Comparison of ENCODE assay signal across 8 cellular contexts in the genomic region with DNA sequence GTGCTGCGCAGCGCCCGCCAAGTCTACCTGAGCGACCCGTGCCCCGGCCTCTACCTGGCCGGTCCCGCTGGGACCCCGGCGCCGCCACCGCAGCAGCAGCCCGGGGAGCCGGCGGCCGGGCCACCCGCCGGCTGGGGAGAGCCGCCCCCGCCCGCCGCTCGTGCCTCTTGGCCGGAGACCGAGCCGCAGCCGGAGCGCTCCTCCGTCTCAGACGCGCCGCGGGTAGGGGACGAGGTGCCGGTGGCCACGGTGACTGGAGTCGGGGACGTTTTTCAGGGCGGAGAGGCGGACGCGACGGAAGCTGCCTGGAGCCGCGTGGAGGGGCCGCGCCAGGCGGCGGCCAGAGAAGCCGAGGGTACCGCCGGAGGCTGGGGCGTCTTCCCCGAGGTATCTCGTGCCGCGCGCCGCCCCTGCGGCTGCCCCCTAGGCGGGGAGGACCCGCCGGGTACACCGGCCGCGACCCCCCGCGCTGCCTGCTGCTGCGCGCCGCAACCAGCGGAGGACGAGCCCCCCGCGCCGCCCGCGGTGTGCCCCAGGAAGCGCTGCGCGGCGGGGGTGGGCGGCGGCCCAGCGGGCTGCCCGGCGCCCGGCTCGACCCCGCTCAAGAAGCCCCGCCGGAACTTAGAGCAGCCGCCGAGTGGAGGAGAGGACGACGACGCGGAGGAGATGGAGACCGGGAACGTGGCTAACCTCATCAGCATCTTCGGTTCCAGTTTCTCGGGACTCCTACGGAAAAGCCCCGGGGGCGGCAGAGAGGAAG. TPM values are rescaled to one million over a fixed set of nuclear protein-coding genes. Genes with fewer than 3 reads are reported as not detected.
DNase-seq lines count a peak whose midpoint lies in the region; ATAC-seq and TF ChIP-seq lines count a peak whose summit lies in the region.

No MANE protein-coding gene starts in this region.

- H3K27ac Mint-ChIP-seq in activated T-helper 1 cell treated with anti-CD3 and anti-CD28 coated beads, Interleukin-12 subunit alpha, Interleukin-12 subunit beta, Interleukin-2, Interleukin-4 antibody, amounts not matched to agents 30 ng/mL and 10 ng/mL and 1 ng/mL, durations not matched to agents 14 hours and 24 hours and 36 hours = peak overlapping the region; percentile 97

- ATAC-seq in GM21515 (IDR thresholded peaks at IDR 0.05; ENCODE audit: unreplicated experiment) (peak; percentile 6), HG02938 (IDR thresholded peaks at IDR 0.05; ENCODE audit: unreplicated experiment) (no peak)

- peaks cover 57% of the 10 kb centered on the region for H3K4me1 Mint-ChIP-seq in activated T-helper 1 cell treated with anti-CD3 and anti-CD28 coated beads, Interleukin-12 subunit alpha, Interleukin-12 subunit beta, Interleukin-2, Interleukin-4 antibody, amounts not matched to agents 30 ng/mL and 10 ng/mL and 1 ng/mL, durations not matched to agents 14 hours and 24 hours and 36 hours (ENCODE audit: low read depth)

- peaks cover 9% of the 10 kb centered on the region for H3K27me3 Mint-ChIP-seq in activated T-helper 1 cell treated with anti-CD3 and anti-CD28 coated beads, Interleukin-12 subunit alpha, Interleukin-12 subunit beta, Interleukin-2, Interleukin-4 antibody, amounts not matched to agents 30 ng/mL and 10 ng/mL and 1 ng/mL, durations not matched to agents 14 hours and 24 hours and 36 hours (ENCODE audit: insufficient read depth)

- DNase-seq in activated T-helper 1 cell treated with anti-CD3 and anti-CD28 coated beads, Interleukin-12 subunit alpha, Interleukin-12 subunit beta, Interleukin-2, Interleukin-4 antibody, amounts not matched to agents 30 ng/mL and 10 ng/mL and 1 ng/mL, durations not matched to agents 14 hours and 24 hours and 36 hours (ENCODE audit: low spot score) = peak; percentile 27
- peak; percentile 42 for DNase-seq in germinal center (ENCODE audit: low spot score)
- peak; percentile 65 for DNase-seq in retina
- no peak for DNase-seq in GF-D8 (lab: John Stamatoyannopoulos, UW)

- H3K4me3 Mint-ChIP-seq in activated T-helper 1 cell treated with anti-CD3 and anti-CD28 coated beads, Interleukin-12 subunit alpha, Interleukin-12 subunit beta, Interleukin-2, Interleukin-4 antibody, amounts not matched to agents 30 ng/mL and 10 ng/mL and 1 ng/mL, durations not matched to agents 14 hours and 24 hours and 36 hours = peak overlapping the region; percentile 98

- H3K9me3 Mint-ChIP-seq in activated T-helper 1 cell treated with anti-CD3 and anti-CD28 coated beads, Interleukin-12 subunit alpha, Interleukin-12 subunit beta, Interleukin-2, Interleukin-4 antibody, amounts not matched to agents 30 ng/mL and 10 ng/mL and 1 ng/mL, durations not matched to agents 14 hours and 24 hours and 36 hours = no peaks in the 10 kb centered on the region

- H3K36me3 ChIP-seq in KOPT-K1 (ENCODE audit: insufficient read depth, low read length) = peaks cover 32% of the 10 kb centered on the region

- no peaks in the 10 kb centered on the region for H3K9me3 ChIP-seq in KOPT-K1 (ENCODE audit: insufficient read depth, low read length, poor library complexity, severe bottlenecking)

- intact Hi-C loops in activated T-helper 1 cell treated with anti-CD3 and anti-CD28 coated beads, Interleukin-12 subunit alpha, Interleukin-12 subunit beta, Interleukin-2, Interleukin-4 antibody, amounts not matched to agents 30 ng/mL and 10 ng/mL and 1 ng/mL, durations not matched to agents 14 hours and 24 hours and 36 hours (cut with micrococcal nuclease) = no loop called here

- H3K27ac ChIP-seq in C4-2B (peak overlapping the region; percentile 71), KOPT-K1 (ENCODE audit: low read depth, low read length, poor library complexity, severe bottlenecking) (peak overlapping the region; percentile 75)

- H3K36me3 Mint-ChIP-seq in activated T-helper 1 cell treated with anti-CD3 and anti-CD28 coated beads, Interleukin-12 subunit alpha, Interleukin-12 subunit beta, Interleukin-2, Interleukin-4 antibody, amounts not matched to agents 30 ng/mL and 10 ng/mL and 1 ng/mL, durations not matched to agents 14 hours and 24 hours and 36 hours (ENCODE audit: low read depth) = peaks cover 33% of the 10 kb centered on the region

- no peak; the same call in 1 of the 2 replicates for TF ChIP-seq CTCF in C4-2B (conservative IDR thresholded peaks at IDR 0.05)

RNA-seq across cellular contexts. Expression of gene IER5, which starts 0.7 kb away (rescaled TPM):
- 59.4 and 61.5 TPM in 2 replicates for total RNA-seq in activated T-helper 1 cell treated with anti-CD3 and anti-CD28 coated beads, Interleukin-12 subunit alpha, Interleukin-12 subunit beta, Interleukin-2, Interleukin-4 antibody, amounts not matched to agents 30 ng/mL and 10 ng/mL and 1 ng/mL, durations not matched to agents 14 hours and 24 hours and 36 hours

RNA-seq across cellular contexts. Expression of gene MR1, which starts 55.4 kb away (rescaled TPM):
- 16.6 and 17.6 TPM in 2 replicates for total RNA-seq in activated T-helper 1 cell treated with anti-CD3 and anti-CD28 coated beads, Interleukin-12 subunit alpha, Interleukin-12 subunit beta, Interleukin-2, Interleukin-4 antibody, amounts not matched to agents 30 ng/mL and 10 ng/mL and 1 ng/mL, durations not matched to agents 14 hours and 24 hours and 36 hours
